8 cellular contexts compared by ENCODE assay signal in the genomic region with DNA sequence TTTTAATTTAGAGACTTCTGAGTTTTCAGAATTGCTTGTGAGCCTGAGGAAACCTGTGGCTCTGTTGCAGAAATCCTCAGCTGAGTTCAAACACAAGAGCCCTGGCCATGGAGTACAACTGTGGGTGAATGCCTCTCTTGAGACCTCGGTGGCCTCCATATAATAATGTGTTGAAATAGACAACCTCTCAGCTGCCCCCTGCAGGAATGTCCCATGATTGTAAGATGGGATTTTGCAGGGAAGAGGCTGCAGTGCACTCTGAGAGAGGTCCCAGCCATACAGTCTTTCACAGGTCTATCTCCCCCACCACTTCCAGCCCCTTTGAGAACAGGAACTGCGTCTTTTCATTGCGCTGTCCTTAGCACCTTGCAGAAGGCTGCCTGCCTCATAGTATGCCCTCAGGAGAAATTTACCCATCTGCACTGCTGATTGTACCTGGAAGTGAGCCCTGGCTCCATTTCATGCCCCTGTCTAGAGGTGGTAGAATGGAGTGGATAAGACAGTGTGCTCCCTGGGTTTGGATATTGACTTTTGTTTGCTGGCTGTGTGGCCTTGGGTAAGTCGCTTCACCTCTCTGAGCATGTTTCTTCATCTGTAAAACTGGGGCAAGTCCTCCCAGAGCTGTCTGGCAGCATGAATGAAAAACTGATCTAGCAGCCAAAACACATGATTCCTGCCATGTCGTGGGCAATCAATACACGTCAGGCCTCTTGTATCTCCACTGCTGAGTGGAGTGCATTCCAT. TPM values are rescaled to one million over a fixed set of nuclear protein-coding genes. Genes with fewer than 3 reads are reported as not detected.
DNase-seq lines count a peak whose midpoint lies in the region; ATAC-seq and TF ChIP-seq lines count a peak whose summit lies in the region.

No MANE protein-coding gene starts in this region.

- ATAC-seq in HG03521 (IDR thresholded peaks at IDR 0.05; ENCODE audit: unreplicated experiment) (no peak), GM18502 (IDR thresholded peaks at IDR 0.05; ENCODE audit: poor library complexity, unreplicated experiment) (no peak), HG02571 (IDR thresholded peaks at IDR 0.05; ENCODE audit: unreplicated experiment) (no peak)

- H3K9me3 Mint-ChIP-seq in T-helper 2 cell treated with Interferon-gamma antibody and Interleukin-4, amounts not matched to agents 5 μg/mL and 100 μg/mL, for 36 hours, result no peaks in the 10 kb centered on the region

- H3K4me1 Mint-ChIP-seq in T-helper 2 cell treated with Interferon-gamma antibody and Interleukin-4, amounts not matched to agents 5 μg/mL and 100 μg/mL, for 36 hours (ENCODE audit: low read depth), result no peaks in the 10 kb centered on the region

- TF ChIP-seq CTCF in C4-2B (conservative IDR thresholded peaks at IDR 0.05), result peak; percentile 74
- TF ChIP-seq CTCF in GM13977 (IDR thresholded peaks at IDR 0.05; ENCODE audit: extremely low read depth, insufficient read depth, missing control alignments), result peak; percentile 24

- DNase-seq in GM13977 (ENCODE audit: low spot score), result no peak
- peak; percentile 53 for DNase-seq in RPMI7951 (ENCODE audit: low read depth)
- DNase-seq in iPS-NIHi11 (ENCODE audit: low spot score), result peak; percentile 55
- DNase-seq in T-helper 2 cell treated with Interferon-gamma antibody and Interleukin-4, amounts not matched to agents 5 μg/mL and 100 μg/mL, for 36 hours (ENCODE audit: low spot score), result no peak

- in situ Hi-C loops in GM13977 (cut with MboI; ENCODE audit: low pct_unique_long_range_greater_than_20kb, low sequenced_read_pairs, unreplicated experiment), result no loop called here

- H3K36me3 Mint-ChIP-seq in T-helper 2 cell treated with Interferon-gamma antibody and Interleukin-4, amounts not matched to agents 5 μg/mL and 100 μg/mL, for 36 hours (ENCODE audit: low read depth), result no peaks in the 10 kb centered on the region

- H3K27ac Mint-ChIP-seq in T-helper 2 cell treated with Interferon-gamma antibody and Interleukin-4, amounts not matched to agents 5 μg/mL and 100 μg/mL, for 36 hours, result no peak overlapping the region

- no peak overlapping the region for H3K4me3 Mint-ChIP-seq in T-helper 2 cell treated with Interferon-gamma antibody and Interleukin-4, amounts not matched to agents 5 μg/mL and 100 μg/mL, for 36 hours

- peaks cover 2% of the 10 kb centered on the region for H3K27me3 Mint-ChIP-seq in T-helper 2 cell treated with Interferon-gamma antibody and Interleukin-4, amounts not matched to agents 5 μg/mL and 100 μg/mL, for 36 hours (ENCODE audit: low read depth)

- H3K27ac ChIP-seq in C4-2B, result no peak overlapping the region

RNA-seq across cellular contexts. Expression of a gene that starts 16.8 kb away (rescaled TPM):
- total RNA-seq in RPMI7951 (2014; rRNA removed; shearing (Covaris generic)), result not detected in 2 replicates

Comparison
In these comparisons a context has a peak if more than half of its experiments do, and no peak if none do; other contexts are left out.
1. DNase-seq: peak in RPMI7951 (single experiment) and iPS-NIHi11 (single experiment); none in GM13977 (single experiment) and T-helper 2 cell treated with Interferon-gamma antibody and Interleukin-4, amounts not matched to agents 5 μg/mL and 100 μg/mL, for 36 hours (single experiment).